ENCODE assay signal across 7 cellular contexts in genomic region chr4:189497996-189498395, GRCh38.
"Had no signal": no experiment of that assay in that cellular context is flagged by ENCODE, and none has a peak within 500 bp of the region (broad histone marks: within the 10 kb centered on the region; RNA-seq: fewer than 3 reads in every experiment).

No MANE protein-coding gene starts in this region.

- DNase-seq: GOT3, HFFc6, IMR-90 had no signal

- H3K27ac ChIP-seq: HL-60 had no signal

- H3K4me3 ChIP-seq: HAP-1, K562 had no signal

- H3K4me1 ChIP-seq: HAP-1 had no signal

- H3K9me3 ChIP-seq: HAP-1 had no signal

- H3K36me3 ChIP-seq: HAP-1 had no signal

- ATAC-seq: HCT116, K562 had no signal
